1 cellular context compared by ENCODE assay signal in the genomic region with DNA sequence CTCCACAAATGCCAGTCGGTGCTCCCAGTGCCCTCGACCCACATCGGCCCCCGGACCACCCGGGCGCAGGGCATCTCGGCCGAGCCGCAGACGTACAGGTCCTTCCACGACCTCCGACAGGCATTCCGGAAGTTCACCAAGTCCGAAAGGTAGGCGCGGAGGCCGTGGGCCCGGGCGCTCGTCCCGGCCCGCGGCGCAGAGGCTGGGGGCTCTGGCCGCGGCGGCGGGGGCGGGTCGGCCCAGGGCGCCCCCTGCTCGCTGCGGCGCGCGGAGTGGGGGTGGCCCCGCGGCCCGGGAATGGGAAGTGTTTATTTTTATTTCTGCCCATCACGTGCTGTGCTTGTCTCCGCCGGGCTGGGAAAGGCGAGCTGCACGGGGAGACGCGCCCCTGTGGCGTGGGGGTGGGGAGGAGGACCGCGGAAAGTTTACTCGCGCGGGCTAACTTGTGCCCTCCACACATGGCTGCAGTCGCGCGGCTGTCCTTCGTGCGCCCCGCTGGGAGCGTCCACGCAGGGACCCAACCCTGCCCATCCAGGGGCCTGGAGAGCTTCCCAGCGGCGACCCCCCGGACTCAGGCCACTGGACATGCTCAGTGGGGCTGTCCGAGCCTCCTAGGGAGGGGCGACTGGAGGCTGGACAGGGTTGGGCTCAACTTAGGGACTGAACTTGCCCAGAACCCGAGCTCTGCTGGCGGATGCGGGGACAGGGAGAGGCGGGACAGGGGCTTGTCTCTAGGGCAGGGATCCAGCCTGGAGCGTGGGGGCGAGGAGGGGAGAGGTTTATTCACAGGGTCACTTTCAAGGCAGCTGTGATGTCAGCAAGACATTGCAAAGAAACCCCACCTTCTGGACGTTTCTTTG.
TF ChIP-seq lines count a peak whose summit lies in the region.

No MANE protein-coding gene starts in this region.

TF ChIP-seq in HEK293, 187 proteins besides CTCF, POLR2A, EP300 and RAD21 (continued from another document and continues in another):
- TF ChIP-seq ZBTB11 (tag by site-specific recombination; conservative IDR thresholded peaks at IDR 0.05; ENCODE audit: low read depth) (0 out of 2 replicates have a peak, but pooled peaks have one; percentile 10), ZNF274 (IDR thresholded peaks at IDR 0.05; ENCODE audit: low read length) (no peak), ZNF274 (tag by site-specific recombination; IDR thresholded peaks at IDR 0.05; ENCODE audit: borderline replicate concordance) (no peak), GLIS2 (tag by site-specific recombination; IDR thresholded peaks at IDR 0.05) (peak; percentile 99), ZFHX2 (tag by site-specific recombination; conservative IDR thresholded peaks at IDR 0.05) (peak; percentile 26; the same call in 1 of the 2 replicates), ZNF223 (tag by site-specific recombination; IDR thresholded peaks at IDR 0.05) (no peak), ZBTB48 (tag by site-specific recombination; IDR thresholded peaks at IDR 0.05) (peak; percentile 86), ZNF558 (tag by site-specific recombination; IDR thresholded peaks at IDR 0.05) (no peak), ZBTB8A (tag by site-specific recombination; IDR thresholded peaks at IDR 0.05) (peak; percentile 48; the same call in 1 of the 2 replicates), KLF17 (tag by site-specific recombination; IDR thresholded peaks at IDR 0.05) (peak; percentile 53), ZEB2 (tag by site-specific recombination; IDR thresholded peaks at IDR 0.05) (peak; percentile 36), ZNF596 (tag by site-specific recombination; IDR thresholded peaks at IDR 0.05) (no peak), FEZF1 (tag by site-specific recombination; IDR thresholded peaks at IDR 0.05) (peak; percentile 88), ZNF747 (tag by site-specific recombination; IDR thresholded peaks at IDR 0.05) (no peak), WT1 (tag by site-specific recombination; IDR thresholded peaks at IDR 0.05) (0 out of 2 replicates have a peak, but pooled peaks have one; percentile 16), ZNF654 (tag by site-specific recombination; IDR thresholded peaks at IDR 0.05; ENCODE audit: low read depth) (no peak), ZNF138 (tag by site-specific recombination; IDR thresholded peaks at IDR 0.05; ENCODE audit: borderline replicate concordance) (no peak), ZNF791 (tag by site-specific recombination; IDR thresholded peaks at IDR 0.05) (no peak), ZNF169 (tag by site-specific recombination; IDR thresholded peaks at IDR 0.05) (no peak), GLIS1 (tag by site-specific recombination; IDR thresholded peaks at IDR 0.05) (peak; percentile 91), BCL11B (tag by site-specific recombination; IDR thresholded peaks at IDR 0.05; ENCODE audit: low read depth) (peak; percentile 47; the same call in 1 of the 2 replicates), ATF2 (tag by site-specific recombination; IDR thresholded peaks at IDR 0.05; ENCODE audit: low read depth) (no peak), ZNF398 (tag by site-specific recombination; IDR thresholded peaks at IDR 0.05) (0 out of 2 replicates have a peak, but pooled peaks have one; percentile 9), SCRT1 (tag by site-specific recombination; IDR thresholded peaks at IDR 0.05; ENCODE audit: borderline replicate concordance) (no peak), ZIC2 (tag by site-specific recombination; IDR thresholded peaks at IDR 0.05) (peak; percentile 93), SP2 (tag by site-specific recombination; IDR thresholded peaks at IDR 0.05) (peak; percentile 79), ZXDB (tag by site-specific recombination; IDR thresholded peaks at IDR 0.05) (peak; percentile 92), ZBTB20 (tag by site-specific recombination; IDR thresholded peaks at IDR 0.05) (peak; percentile 64), TRIM28 (IDR thresholded peaks at IDR 0.05; ENCODE audit: borderline replicate concordance, low read length) (no peak), ZNF280D (tag by site-specific recombination; IDR thresholded peaks at IDR 0.05) (no peak), HIC1 (tag by site-specific recombination; IDR thresholded peaks at IDR 0.05) (peak; percentile 59), EGR2 (tag by site-specific recombination; IDR thresholded peaks at IDR 0.05; ENCODE audit: low read depth) (peak; percentile 3; the same call in 1 of the 2 replicates), ZNF24 (tag by site-specific recombination; IDR thresholded peaks at IDR 0.05) (0 out of 2 replicates have a peak, but pooled peaks have one; percentile 39), ZNF132 (tag by site-specific recombination; IDR thresholded peaks at IDR 0.05; ENCODE audit: borderline replicate concordance) (no peak)
- TF ChIP-seq, protein P1, sequence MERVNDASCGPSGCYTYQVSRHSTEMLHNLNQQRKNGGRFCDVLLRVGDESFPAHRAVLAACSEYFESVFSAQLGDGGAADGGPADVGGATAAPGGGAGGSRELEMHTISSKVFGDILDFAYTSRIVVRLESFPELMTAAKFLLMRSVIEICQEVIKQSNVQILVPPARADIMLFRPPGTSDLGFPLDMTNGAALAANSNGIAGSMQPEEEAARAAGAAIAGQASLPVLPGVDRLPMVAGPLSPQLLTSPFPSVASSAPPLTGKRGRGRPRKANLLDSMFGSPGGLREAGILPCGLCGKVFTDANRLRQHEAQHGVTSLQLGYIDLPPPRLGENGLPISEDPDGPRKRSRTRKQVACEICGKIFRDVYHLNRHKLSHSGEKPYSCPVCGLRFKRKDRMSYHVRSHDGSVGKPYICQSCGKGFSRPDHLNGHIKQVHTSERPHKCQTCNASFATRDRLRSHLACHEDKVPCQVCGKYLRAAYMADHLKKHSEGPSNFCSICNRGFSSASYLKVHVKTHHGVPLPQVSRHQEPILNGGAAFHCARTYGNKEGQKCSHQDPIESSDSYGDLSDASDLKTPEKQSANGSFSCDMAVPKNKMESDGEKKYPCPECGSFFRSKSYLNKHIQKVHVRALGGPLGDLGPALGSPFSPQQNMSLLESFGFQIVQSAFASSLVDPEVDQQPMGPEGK (tag by site-specific recombination; IDR thresholded peaks at IDR 0.05), result peak; percentile 59; the same call in 1 of the 2 replicates
- TF ChIP-seq, protein P2, sequence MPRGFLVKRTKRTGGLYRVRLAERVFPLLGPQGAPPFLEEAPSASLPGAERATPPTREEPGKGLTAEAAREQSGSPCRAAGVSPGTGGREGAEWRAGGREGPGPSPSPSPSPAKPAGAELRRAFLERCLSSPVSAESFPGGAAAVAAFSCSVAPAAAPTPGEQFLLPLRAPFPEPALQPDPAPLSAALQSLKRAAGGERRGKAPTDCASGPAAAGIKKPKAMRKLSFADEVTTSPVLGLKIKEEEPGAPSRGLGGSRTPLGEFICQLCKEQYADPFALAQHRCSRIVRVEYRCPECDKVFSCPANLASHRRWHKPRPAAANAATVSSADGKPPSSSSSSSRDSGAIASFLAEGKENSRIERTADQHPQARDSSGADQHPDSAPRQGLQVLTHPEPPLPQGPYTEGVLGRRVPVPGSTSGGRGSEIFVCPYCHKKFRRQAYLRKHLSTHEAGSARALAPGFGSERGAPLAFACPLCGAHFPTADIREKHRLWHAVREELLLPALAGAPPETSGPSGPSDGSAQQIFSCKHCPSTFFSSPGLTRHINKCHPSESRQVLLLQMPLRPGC (tag by site-specific recombination; IDR thresholded peaks at IDR 0.05), result no peak; the same call in 1 of the 2 replicates
- TF ChIP-seq, protein P3, sequence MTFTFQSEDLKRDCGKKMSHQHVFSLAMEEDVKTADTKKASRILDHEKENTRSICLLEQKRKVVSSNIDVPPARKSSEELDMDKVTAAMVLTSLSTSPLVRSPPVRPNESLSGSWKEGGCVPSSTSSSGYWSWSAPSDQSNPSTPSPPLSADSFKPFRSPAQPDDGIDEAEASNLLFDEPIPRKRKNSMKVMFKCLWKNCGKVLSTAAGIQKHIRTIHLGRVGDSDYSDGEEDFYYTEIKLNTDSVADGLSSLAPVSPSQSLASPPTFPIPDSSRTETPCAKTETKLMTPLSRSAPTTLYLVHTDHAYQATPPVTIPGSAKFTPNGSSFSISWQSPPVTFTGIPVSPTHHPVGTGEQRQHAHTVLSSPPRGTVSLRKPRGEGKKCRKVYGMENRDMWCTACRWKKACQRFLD (tag by site-specific recombination; IDR thresholded peaks at IDR 0.05), result no peak
